19 cellular contexts compared by ENCODE assay signal in the genomic region with DNA sequence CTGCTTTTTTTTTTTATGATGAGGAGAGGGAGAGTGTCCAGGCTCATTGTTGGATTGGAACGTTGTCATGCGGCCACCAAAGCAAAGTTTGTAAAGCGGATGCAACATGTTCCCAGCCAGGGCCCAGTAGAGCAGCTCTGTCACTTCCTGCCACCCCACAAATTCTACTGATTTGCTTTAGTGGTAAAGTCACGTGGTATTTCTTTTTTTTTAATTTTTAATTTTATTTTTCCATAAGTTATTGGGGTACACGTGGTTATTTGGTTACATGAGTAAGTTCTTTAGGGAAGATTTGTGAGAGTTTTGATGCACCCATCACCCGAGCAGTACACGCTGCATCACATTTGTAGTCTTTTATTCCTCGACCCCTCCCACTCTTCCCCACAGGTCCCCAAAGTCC.
DNase-seq lines count a peak whose midpoint lies in the region; TF ChIP-seq lines count a peak whose summit lies in the region.
"Had no signal": no experiment of that assay in that cellular context is flagged by ENCODE, and none has a peak within 500 bp of the region (broad histone marks: within the 10 kb centered on the region; RNA-seq: fewer than 3 reads in every experiment).

No MANE protein-coding gene starts in this region.

- 0 out of 22 replicates have a peak overlapping the region, but pooled peaks of 1 of the 11 experiments have one; percentile 35 for H3K9ac ChIP-seq in BLaER1 treated with 17β-estradiol and CSF1 and Interleukin-3, amounts not matched to agents 10 nM and 100 nM

- CTCF ChIA-PET in activated naive CD4-positive, alpha-beta T cell treated with anti-CD3 and anti-CD28 coated beads for 36 hours (lab: Charles Lee) = interaction anchor here (0.5 kb wide), 1 partner anchor 20 kb away, joined by 3 read pairs; no protein-coding TSS in a partner anchor
- CTCF ChIA-PET in Caco-2 (lab: Charles Lee) = no interaction called here

- no peaks in the 10 kb centered on the region for H3K27me3 Mint-ChIP-seq in activated naive CD4-positive, alpha-beta T cell treated with anti-CD3 and anti-CD28 coated beads, Interleukin-2, amount 50 U/mL, for 24 hours
- peaks cover 6% of the 10 kb centered on the region for H3K27me3 Mint-ChIP-seq in activated naive CD4-positive, alpha-beta T cell treated with anti-CD3 and anti-CD28 coated beads for 36 hours (ENCODE audit: low read depth)
- peaks cover 4% of the 10 kb centered on the region for H3K27me3 Mint-ChIP-seq in glutamatergic neuron (ENCODE audit: unreplicated experiment)
- H3K27me3 Mint-ChIP-seq in Caco-2 (ENCODE audit: insufficient read depth, unreplicated experiment) = peaks cover 3% of the 10 kb centered on the region
- H3K27me3 Mint-ChIP-seq: CD4-positive, CD25-positive, alpha-beta regulatory T cell had no signal

- H3K36me3 ChIP-seq in BLaER1 treated with 17β-estradiol and CSF1 and Interleukin-3, amounts not matched to agents 10 nM and 100 nM = no peaks in the 10 kb centered on the region
- no peaks in the 10 kb centered on the region for H3K36me3 ChIP-seq in Caco-2 (ENCODE audit: control insufficient read depth, insufficient read depth, low read length)
- H3K36me3 ChIP-seq: BE2C had no signal

- peaks cover 6% of the 10 kb centered on the region for H3K9me3 Mint-ChIP-seq in activated naive CD4-positive, alpha-beta T cell treated with anti-CD3 and anti-CD28 coated beads, Interleukin-2, amount 50 U/mL, for 24 hours
- H3K9me3 Mint-ChIP-seq in activated naive CD4-positive, alpha-beta T cell treated with anti-CD3 and anti-CD28 coated beads for 36 hours = peaks cover 13% of the 10 kb centered on the region
- H3K9me3 Mint-ChIP-seq in glutamatergic neuron (ENCODE audit: unreplicated experiment) (peaks cover 6% of the 10 kb centered on the region), Caco-2 (ENCODE audit: unreplicated experiment) (peaks cover 11% of the 10 kb centered on the region)

- BruUV-seq in Caco-2 (replicated peaks; lab: Mats Ljungman, UMichigan) = no TSS peak

- H3K4me3 Mint-ChIP-seq in activated naive CD4-positive, alpha-beta T cell treated with anti-CD3 and anti-CD28 coated beads, Interleukin-2, amount 50 U/mL, for 24 hours = no peak overlapping the region
- H3K4me3 Mint-ChIP-seq in activated naive CD4-positive, alpha-beta T cell treated with anti-CD3 and anti-CD28 coated beads for 36 hours = no peak overlapping the region
- H3K4me3 Mint-ChIP-seq in glutamatergic neuron (ENCODE audit: unreplicated experiment) = no peak overlapping the region
- H3K4me3 Mint-ChIP-seq in Caco-2 (ENCODE audit: unreplicated experiment) = no peak overlapping the region
- H3K4me3 Mint-ChIP-seq: CD4-positive, CD25-positive, alpha-beta regulatory T cell; CD8-positive, alpha-beta T cell; GM23338; H9 had no signal

- no peak for TF ChIP-seq CTCF in glutamatergic neuron (IDR thresholded peaks at IDR 0.05; ENCODE audit: partially characterized antibody, unreplicated experiment)
- no peak for TF ChIP-seq CTCF in Caco-2 (IDR thresholded peaks at IDR 0.05; ENCODE audit: insufficient read depth in 1 of 2, low read depth in 1 of 2, low read length in 1 of 2, severe bottlenecking in 1 of 2, unreplicated experiment in 1 of 2)

- POLR2A ChIA-PET in Caco-2 (lab: Charles Lee) = no interaction called here

- H3K4me3 ChIP-seq in BLaER1 treated with 17β-estradiol and CSF1 and Interleukin-3, amounts not matched to agents 10 nM and 100 nM = no peak overlapping the region
- H3K4me3 ChIP-seq in Caco-2 (ENCODE audit: low read depth, low read length) = no peak overlapping the region
- H3K4me3 ChIP-seq: GM23338 had no signal

- H3K27me3 ChIP-seq in BLaER1 treated with 17β-estradiol and CSF1 and Interleukin-3, amounts not matched to agents 10 nM and 100 nM = no peaks in the 10 kb centered on the region
- no peaks in the 10 kb centered on the region for H3K27me3 ChIP-seq in Caco-2 (replicated peaks; ENCODE audit: control insufficient read depth, insufficient read depth, low read length)
- H3K27me3 ChIP-seq: BE2C had no signal

- intact Hi-C loops in activated naive CD4-positive, alpha-beta T cell treated with anti-CD3 and anti-CD28 coated beads for 36 hours (cut with micrococcal nuclease) = no loop called here
- intact Hi-C loops in Caco-2 (cut with micrococcal nuclease; ENCODE audit: unreplicated experiment) = no loop called here

- H3K4me1 ChIP-seq in BLaER1 treated with 17β-estradiol and CSF1 and Interleukin-3, amounts not matched to agents 10 nM and 100 nM = peaks cover 0 to 13% (median 10%) of the 10 kb centered on the region in 10 experiments; a peak in 15 of 20 replicates
- H3K4me1 ChIP-seq in Caco-2 = no peaks in the 10 kb centered on the region
- H3K4me1 ChIP-seq: BE2C had no signal

- no peaks in the 10 kb centered on the region for H3K4me1 Mint-ChIP-seq in activated naive CD4-positive, alpha-beta T cell treated with anti-CD3 and anti-CD28 coated beads, Interleukin-2, amount 50 U/mL, for 24 hours
- H3K4me1 Mint-ChIP-seq in activated naive CD4-positive, alpha-beta T cell treated with anti-CD3 and anti-CD28 coated beads for 36 hours (ENCODE audit: low read depth) = no peaks in the 10 kb centered on the region
- H3K4me1 Mint-ChIP-seq in glutamatergic neuron (ENCODE audit: low read depth, unreplicated experiment) = peaks cover 2% of the 10 kb centered on the region
- H3K4me1 Mint-ChIP-seq in Caco-2 (ENCODE audit: low read depth, unreplicated experiment) = no peaks in the 10 kb centered on the region
- H3K4me1 Mint-ChIP-seq: CD4-positive, CD25-positive, alpha-beta regulatory T cell; GM23338; H9 had no signal

- DNase-seq in activated naive CD4-positive, alpha-beta T cell treated with anti-CD3 and anti-CD28 coated beads for 36 hours = no peak
- DNase-seq in glutamatergic neuron = no peak
- DNase-seq in G401 (ENCODE audit: low spot score) = no peak
- DNase-seq in Caco-2 = no peak
- DNase-seq: ACHN; AML-193; BE2C; CD4-positive, CD25-positive, alpha-beta regulatory T cell; CD8-positive, alpha-beta T cell; DMS 273 treated with DMSO at 0.1 percent for 48 hours; DMS79; EL; GF-D8; H9 had no signal

- in situ Hi-C loops in G401 (cut with HindIII; ENCODE audit: low sequenced_read_pairs) = no loop called here

- peaks cover 22 to 52% (median 31%) of the 10 kb centered on the region in 11 experiments for H3K9me3 ChIP-seq in BLaER1 treated with 17β-estradiol and CSF1 and Interleukin-3, amounts not matched to agents 10 nM and 100 nM (replicated peaks in 1 of 11)
- H3K9me3 ChIP-seq in Caco-2 = peaks cover 13% of the 10 kb centered on the region; the same call in 1 of the 2 replicates
- H3K9me3 ChIP-seq: BE2C had no signal

- H3K27ac Mint-ChIP-seq in activated naive CD4-positive, alpha-beta T cell treated with anti-CD3 and anti-CD28 coated beads, Interleukin-2, amount 50 U/mL, for 24 hours = peak overlapping the region; percentile 6
- H3K27ac Mint-ChIP-seq in activated naive CD4-positive, alpha-beta T cell treated with anti-CD3 and anti-CD28 coated beads for 36 hours = no peak overlapping the region
- H3K27ac Mint-ChIP-seq in glutamatergic neuron (ENCODE audit: unreplicated experiment) (peak overlapping the region; percentile 15), Caco-2 (ENCODE audit: unreplicated experiment) (no peak overlapping the region)
- H3K27ac Mint-ChIP-seq: CD4-positive, CD25-positive, alpha-beta regulatory T cell; CD8-positive, alpha-beta T cell; GM23338; H9 had no signal

- H3K36me3 Mint-ChIP-seq in activated naive CD4-positive, alpha-beta T cell treated with anti-CD3 and anti-CD28 coated beads, Interleukin-2, amount 50 U/mL, for 24 hours = peaks cover 2% of the 10 kb centered on the region
- H3K36me3 Mint-ChIP-seq in activated naive CD4-positive, alpha-beta T cell treated with anti-CD3 and anti-CD28 coated beads for 36 hours (ENCODE audit: low read depth) = peaks cover 2% of the 10 kb centered on the region
- peaks cover 26% of the 10 kb centered on the region for H3K36me3 Mint-ChIP-seq in glutamatergic neuron (ENCODE audit: unreplicated experiment)
- H3K36me3 Mint-ChIP-seq in Caco-2 (ENCODE audit: insufficient read depth, unreplicated experiment) = no peaks in the 10 kb centered on the region
- H3K36me3 Mint-ChIP-seq: CD4-positive, CD25-positive, alpha-beta regulatory T cell; CD8-positive, alpha-beta T cell had no signal

- no peaks in the 10 kb centered on the region for H4K20me1 ChIP-seq in BLaER1 treated with 17β-estradiol and CSF1 and Interleukin-3, amounts not matched to agents 10 nM and 100 nM

- peak overlapping the region in 10 of 11 experiments; percentile 15 to 80 (median 58); a peak in 18 of 22 replicates for H3K4me2 ChIP-seq in BLaER1 treated with 17β-estradiol and CSF1 and Interleukin-3, amounts not matched to agents 10 nM and 100 nM
- H3K4me2 ChIP-seq: GM23338 had no signal

- no peak overlapping the region for H3K27ac ChIP-seq in BLaER1 treated with 17β-estradiol and CSF1 and Interleukin-3, amounts not matched to agents 10 nM and 100 nM
- H3K27ac ChIP-seq: 22Rv1, C4-2B had no signal

Comparison
In these comparisons a context has a peak if more than half of its experiments do, and no peak if none do; other contexts are left out.
1. H3K27ac Mint-ChIP-seq: peak in activated naive CD4-positive, alpha-beta T cell treated with anti-CD3 and anti-CD28 coated beads, Interleukin-2, amount 50 U/mL, for 24 hours (single experiment) and glutamatergic neuron (single experiment); none in activated naive CD4-positive, alpha-beta T cell treated with anti-CD3 and anti-CD28 coated beads for 36 hours (single experiment) and Caco-2 (single experiment).